ENCODE assay signal across 10 cellular contexts in the genomic region with DNA sequence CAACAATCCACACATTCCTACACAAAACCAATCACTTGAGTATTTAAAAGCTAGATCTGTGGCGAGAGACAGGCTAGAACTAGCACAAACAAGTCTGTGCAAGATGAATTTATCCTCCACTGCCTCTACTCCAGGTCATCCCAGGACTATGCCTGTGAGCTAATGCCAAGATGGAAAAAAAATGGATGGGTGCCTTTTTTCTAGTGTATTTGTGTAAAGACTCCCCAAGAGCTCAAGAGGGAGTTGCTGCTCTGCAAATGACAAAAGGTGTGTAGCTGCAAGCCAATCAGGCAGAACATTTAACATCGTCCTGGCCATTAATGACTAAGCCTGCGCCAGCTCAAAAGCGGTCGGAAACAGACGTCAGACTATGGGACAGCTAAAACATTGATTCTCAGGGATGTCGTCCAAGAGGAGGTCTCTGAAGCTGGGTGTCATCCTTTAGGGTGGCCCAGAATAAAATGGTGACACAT. TPM values are rescaled to one million over a fixed set of nuclear protein-coding genes. Genes with fewer than 3 reads are reported as not detected.
DNase-seq lines count a peak whose midpoint lies in the region; ATAC-seq and TF ChIP-seq lines count a peak whose summit lies in the region.
"Had no signal": no experiment of that assay in that cellular context is flagged by ENCODE, and none has a peak within 500 bp of the region (broad histone marks: within the 10 kb centered on the region; RNA-seq: fewer than 3 reads in every experiment).

No MANE protein-coding gene starts in this region.

- H3K36me3 Mint-ChIP-seq in T-cell (peaks cover 26% of the 10 kb centered on the region), nephron progenitor cell (ENCODE audit: low read depth) (no peaks in the 10 kb centered on the region)

- H3K27me3 Mint-ChIP-seq in T-cell: no peaks in the 10 kb centered on the region
- H3K27me3 Mint-ChIP-seq in nephron progenitor cell (ENCODE audit: low read depth, poor library complexity): peaks cover 6% of the 10 kb centered on the region

- no peaks in the 10 kb centered on the region for H3K9me3 Mint-ChIP-seq in T-cell
- H3K9me3 Mint-ChIP-seq in nephron progenitor cell: no peaks in the 10 kb centered on the region
- H3K9me3 Mint-ChIP-seq: H9 had no signal

- H3K27ac Mint-ChIP-seq in T-cell: peak overlapping the region; percentile 14 to 24
- H3K27ac Mint-ChIP-seq in nephron progenitor cell: no peak overlapping the region
- H3K27ac Mint-ChIP-seq: H9 had no signal

- peak; percentile 53 for DNase-seq in EL
- no peak for DNase-seq in T-cell
- DNase-seq in globus pallidus (ENCODE audit: low spot score): peak; percentile 46
- peak; percentile 44 for DNase-seq in putamen (ENCODE audit: low spot score)
- DNase-seq in nephron progenitor cell: no peak
- DNase-seq in NCI-H2196 treated with DMSO at 0.1 percent for 48 hours (lab: John Stamatoyannopoulos, UW; ENCODE audit: unreplicated experiment): no peak
- DNase-seq in stimulated activated CD4-positive, alpha-beta T cell treated with anti-CD3 and anti-CD28 coated beads, Interleukin-4, amount 100 ng/mL, for 4 hours: no peak
- no peak for DNase-seq in MV-4-11 (lab: John Stamatoyannopoulos, UW)
- DNase-seq: H9, NCI-H2171 had no signal

- CTCF ChIA-PET in T-cell (lab: Charles Lee): interaction anchor here (0.7 to 2.5 kb wide), 8 partner anchors 9 to 226 kb away, joined by 3 to 21 read pairs (median 4); a partner anchor contains a TSS

- no peak for ATAC-seq in T-cell (replicated peaks in 1 of 4)

- POLR2A ChIA-PET in T-cell (lab: Charles Lee): interaction anchor here in 1 of 2 donors (0.5 to 1.2 kb wide), 2 partner anchors 8 to 20 kb away, joined by 9 read pairs; no protein-coding TSS in a partner anchor

- H3K4me3 Mint-ChIP-seq in T-cell (no peak overlapping the region), nephron progenitor cell (no peak overlapping the region)
- H3K4me3 Mint-ChIP-seq: H9 had no signal

- H3K4me1 Mint-ChIP-seq in T-cell: peaks cover 24 to 68% (median 61%) of the 10 kb centered on the region in 3 donors
- H3K4me1 Mint-ChIP-seq in nephron progenitor cell: peaks cover 25% of the 10 kb centered on the region

- no peak for TF ChIP-seq CTCF in nephron progenitor cell (IDR thresholded peaks at IDR 0.05)

RNA-seq across cellular contexts. Expression of a gene that starts 21.9 kb away (rescaled TPM):
- 100 to 1,000 TPM in 1 of 5 donors, 10 to 100 TPM in 4; 65.1 to 101 (median 77.5) TPM for total RNA-seq in T-cell

Comparison
In these comparisons a context has a peak if more than half of its experiments do, and no peak if none do; other contexts are left out.
1. DNase-seq: peak in EL (single experiment), globus pallidus (single experiment) and putamen (single experiment); none in T-cell (0 of 34), nephron progenitor cell (single experiment), NCI-H2196 treated with DMSO at 0.1 percent for 48 hours (single experiment), stimulated activated CD4-positive, alpha-beta T cell treated with anti-CD3 and anti-CD28 coated beads, Interleukin-4, amount 100 ng/mL, for 4 hours (0 of 2) and MV-4-11 (single experiment).